Comparison of ENCODE assay signal across 20 cellular contexts in the genomic region with DNA sequence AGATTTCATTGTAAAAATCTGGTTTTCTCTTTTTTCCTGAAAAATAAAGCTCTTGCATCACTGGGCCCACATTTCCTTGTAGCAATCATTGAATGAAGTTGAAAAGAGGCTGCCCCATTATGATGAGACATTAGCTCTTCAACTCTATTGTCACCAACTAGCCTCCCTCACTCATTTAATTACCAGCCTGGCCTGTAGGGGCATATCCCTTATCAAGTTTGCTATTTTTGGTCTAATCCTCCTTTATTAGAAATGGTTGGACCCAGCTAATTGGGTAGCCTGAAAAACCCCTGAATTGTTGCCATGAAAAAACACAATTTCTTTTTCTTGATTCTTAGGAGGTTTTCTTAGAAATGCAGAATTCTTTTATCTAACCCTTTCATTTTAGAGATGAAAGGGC.
DNase-seq lines count a peak whose midpoint lies in the region; ATAC-seq, FAIRE-seq and TF ChIP-seq lines count a peak whose summit lies in the region.
"Had no signal": no experiment of that assay in that cellular context is flagged by ENCODE, and none has a peak within 500 bp of the region (broad histone marks: within the 10 kb centered on the region; RNA-seq: fewer than 3 reads in every experiment).

No MANE protein-coding gene starts in this region.

- H3K27ac Mint-ChIP-seq in endodermal cell = no peak overlapping the region
- H3K27ac Mint-ChIP-seq: CD8-positive, alpha-beta memory T cell had no signal

- H3K36me3 ChIP-seq in Loucy (ENCODE audit: insufficient read depth, low read length) (no peaks in the 10 kb centered on the region), endodermal cell (ENCODE audit: control insufficient read depth, insufficient read depth, low read length) (no peaks in the 10 kb centered on the region), neuronal stem cell (replicated peaks in 1 of 2; ENCODE audit: control insufficient read depth in 2 of 2, insufficient read depth in 2 of 2, low read length in 2 of 2) (no peaks in the 10 kb centered on the region)

- H3K4me3 ChIP-seq in Loucy (ENCODE audit: low read length, poor library complexity, severe bottlenecking) (no peak overlapping the region), endodermal cell (ENCODE audit: low read length) (no peak overlapping the region), neuronal stem cell (ENCODE audit: low read length in 2 of 2) (no peak overlapping the region)

- H3K23ac ChIP-seq in neuronal stem cell (ENCODE audit: low read depth, low read length, poor library complexity) = no peak overlapping the region

- H2AFZ ChIP-seq in Loucy (ENCODE audit: low read length) (no peak overlapping the region), neuronal stem cell (ENCODE audit: low read length) (no peak overlapping the region)

- H3K4me1 Mint-ChIP-seq in endodermal cell = peaks cover 4% of the 10 kb centered on the region

- no peak overlapping the region for H3K14ac ChIP-seq in neuronal stem cell (ENCODE audit: low read length)

- no peak overlapping the region for H4K8ac ChIP-seq in neuronal stem cell (ENCODE audit: low read depth, low read length)

- H3K4me3 Mint-ChIP-seq in endodermal cell = no peak overlapping the region
- H3K4me3 Mint-ChIP-seq: CD8-positive, alpha-beta memory T cell had no signal

- no peak overlapping the region for H2BK15ac ChIP-seq in neuronal stem cell (ENCODE audit: low read length)

- no peak for ATAC-seq in HG03565 (IDR thresholded peaks at IDR 0.05; ENCODE audit: unreplicated experiment)

- H2BK120ac ChIP-seq in neuronal stem cell (ENCODE audit: low read depth, low read length) = no peak overlapping the region

- no peak overlapping the region for H3K27ac ChIP-seq in endodermal cell (ENCODE audit: low read depth, low read length)
- peak overlapping the region; percentile 61 for H3K27ac ChIP-seq in neuronal stem cell (replicated peaks; ENCODE audit: low read length)
- H3K27ac ChIP-seq: RWPE1 had no signal

- H3K27me3 ChIP-seq in Loucy (ENCODE audit: insufficient read depth, low read length, poor library complexity, severe bottlenecking) (no peaks in the 10 kb centered on the region), endodermal cell (ENCODE audit: control insufficient read depth, insufficient read depth, low read length, poor library complexity, severe bottlenecking) (no peaks in the 10 kb centered on the region), neuronal stem cell (ENCODE audit: control insufficient read depth in 3 of 3, insufficient read depth in 3 of 3, low read depth in 1 of 3, low read length in 3 of 3) (no peaks in the 10 kb centered on the region)

- DNase-seq in DMS53 (lab: John Stamatoyannopoulos, UW) = peak; percentile 13
- DNase-seq in DMS53 treated with DMSO at 0.1 percent for 48 hours (lab: John Stamatoyannopoulos, UW; ENCODE audit: unreplicated experiment) = no peak
- DNase-seq in endodermal cell = no peak
- DNase-seq in neuronal stem cell (ENCODE audit: low spot score) = peak; percentile 6
- DNase-seq in frontal cortex (ENCODE audit: low spot score in 2 of 2) = no peak
- no peak for DNase-seq in SW480 (ENCODE audit: low spot score)
- DNase-seq: 8988T; CD8-positive, alpha-beta memory T cell; EL; KBM-7; NCI-H1048; NCI-H2081 treated with DMSO at 0.1 percent for 48 hours; NCI-H226; NCI-H526; OCI-M1; SW 1271 had no signal

- H3K9me3 ChIP-seq in Loucy (ENCODE audit: insufficient read depth, low read depth, low read length) = no peaks in the 10 kb centered on the region
- no peaks in the 10 kb centered on the region for H3K9me3 ChIP-seq in endodermal cell (ENCODE audit: control insufficient read depth, low read length)
- H3K9me3 ChIP-seq in neuronal stem cell (replicated peaks in 1 of 2; ENCODE audit: control insufficient read depth in 2 of 2, insufficient read depth in 1 of 2, low read depth in 1 of 2, low read length in 2 of 2) = no peaks in the 10 kb centered on the region

- H3K9ac ChIP-seq in Loucy (ENCODE audit: low read depth, low read length, poor library complexity, severe bottlenecking) (no peak overlapping the region), endodermal cell (ENCODE audit: extremely low read depth, low read length, poor library complexity, severe bottlenecking) (no peak overlapping the region), neuronal stem cell (ENCODE audit: low read depth, low read length, poor library complexity) (no peak overlapping the region)

- H2BK5ac ChIP-seq in neuronal stem cell (ENCODE audit: low read length) = no peak overlapping the region

- TF ChIP-seq CTCF in Loucy (conservative IDR thresholded peaks at IDR 0.05; ENCODE audit: low read length) (peak; percentile 42), endodermal cell (conservative IDR thresholded peaks at IDR 0.05) (peak; percentile 58)

- no peaks in the 10 kb centered on the region for H3K27me3 Mint-ChIP-seq in endodermal cell (ENCODE audit: insufficient read depth)

- no peaks in the 10 kb centered on the region for H3K79me2 ChIP-seq in Loucy (ENCODE audit: insufficient read depth, low read length)

- H2AK5ac ChIP-seq in neuronal stem cell (ENCODE audit: low read depth, low read length) = no peak overlapping the region

- H3K9me2 ChIP-seq in Loucy (replicated peaks; ENCODE audit: low read depth, low read length) = no peaks in the 10 kb centered on the region

- no peaks in the 10 kb centered on the region for H3K4me1 ChIP-seq in Loucy (ENCODE audit: insufficient read depth, low read length, poor library complexity, severe bottlenecking)
- no peaks in the 10 kb centered on the region for H3K4me1 ChIP-seq in endodermal cell (ENCODE audit: control insufficient read depth, insufficient read depth, low read length)
- H3K4me1 ChIP-seq in neuronal stem cell (ENCODE audit: control insufficient read depth in 2 of 2, insufficient read depth in 1 of 2, low read depth in 1 of 2, low read length in 2 of 2) = peaks cover 0 to 3% of the 10 kb centered on the region in 2 donors

- H4K20me1 ChIP-seq in Loucy (ENCODE audit: insufficient read depth, low read length, poor library complexity, severe bottlenecking) = no peaks in the 10 kb centered on the region

- no peak overlapping the region for H3K4me2 ChIP-seq in Loucy (ENCODE audit: low read depth, low read length, poor library complexity, severe bottlenecking)
- H3K4me2 ChIP-seq in neuronal stem cell (ENCODE audit: insufficient read depth, low read length, poor library complexity, severe bottlenecking) = no peak overlapping the region

- H3K4ac ChIP-seq in neuronal stem cell (ENCODE audit: low read length) = no peak overlapping the region

- no peak overlapping the region for H2BK12ac ChIP-seq in neuronal stem cell (ENCODE audit: low read length)

- no peak overlapping the region for H4K91ac ChIP-seq in neuronal stem cell (ENCODE audit: low read depth, low read length, poor library complexity)

- H3K9me3 Mint-ChIP-seq in endodermal cell = peaks cover 6% of the 10 kb centered on the region
- H3K9me3 Mint-ChIP-seq: CD8-positive, alpha-beta memory T cell had no signal

- no peaks in the 10 kb centered on the region for H3K79me1 ChIP-seq in neuronal stem cell (ENCODE audit: low read depth, low read length)

- FAIRE-seq in frontal cortex (lab: Jason Lieb, UNC) = no peak
- FAIRE-seq: H54 had no signal

- H3F3A ChIP-seq in Loucy (ENCODE audit: low read depth) = no peaks in the 10 kb centered on the region

- H3K36me3 Mint-ChIP-seq in endodermal cell (ENCODE audit: low read depth) = no peaks in the 10 kb centered on the region
- H3K36me3 Mint-ChIP-seq: CD8-positive, alpha-beta memory T cell had no signal

- H3K18ac ChIP-seq in neuronal stem cell (ENCODE audit: low read length) = no peak overlapping the region

Comparison
In these comparisons a context has a peak if more than half of its experiments do, and no peak if none do; other contexts are left out.
1. DNase-seq: peak in DMS53 (single experiment) and neuronal stem cell (single experiment); none in DMS53 treated with DMSO at 0.1 percent for 48 hours (single experiment), endodermal cell (single experiment), frontal cortex (0 of 2) and SW480 (single experiment).